ENCODE assay signal across 27 cellular contexts in the genomic region with DNA sequence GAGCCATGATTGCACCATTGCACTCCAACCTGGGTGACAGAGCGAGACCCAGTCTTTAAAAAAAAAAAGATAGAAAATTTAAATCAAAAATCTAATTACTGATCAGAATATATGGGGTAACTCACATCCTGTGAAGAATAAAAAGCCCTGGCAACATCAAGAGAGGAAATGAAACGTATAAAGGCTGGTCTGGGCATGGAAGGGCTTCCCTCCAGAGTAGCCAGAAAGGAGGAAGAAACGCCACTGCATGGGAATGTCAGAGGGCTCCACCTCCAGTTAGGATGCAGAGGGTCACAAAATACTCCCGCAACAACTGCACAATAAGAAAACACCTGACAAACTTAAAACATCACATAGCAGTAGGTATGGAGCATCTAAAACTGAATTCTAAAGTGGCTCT. TPM values are rescaled to one million over a fixed set of nuclear protein-coding genes. Genes with fewer than 3 reads are reported as not detected.
DNase-seq lines count a peak whose midpoint lies in the region; ATAC-seq, FAIRE-seq and TF ChIP-seq lines count a peak whose summit lies in the region.
"Had no signal": no experiment of that assay in that cellular context is flagged by ENCODE, and none has a peak within 500 bp of the region (broad histone marks: within the 10 kb centered on the region; RNA-seq: fewer than 3 reads in every experiment).

No MANE protein-coding gene starts in this region.

- H3K9me3 Mint-ChIP-seq in activated T-helper 17 cell treated with anti-CD3 and anti-CD28 coated beads, Interleukin-2, amount 50 U/mL, for 72 hours, result peaks cover 17% of the 10 kb centered on the region

- no peak overlapping the region for H3K9ac ChIP-seq in IMR-90 (ENCODE audit: low read depth, low read length)
- H3K9ac ChIP-seq: BLaER1 treated with 17β-estradiol and CSF1 and Interleukin-3, amounts not matched to agents 10 nM and 100 nM had no signal

- H3K27ac ChIP-seq in IMR-90 (ENCODE audit: insufficient read depth, low read length) (no peak overlapping the region), RWPE2 (ENCODE audit: poor library complexity, severe bottlenecking) (peak overlapping the region; percentile 43), foreskin keratinocyte (no peak overlapping the region), ovary (no peak overlapping the region)
- H3K27ac ChIP-seq: A549; BLaER1 treated with 17β-estradiol and CSF1 and Interleukin-3, amounts not matched to agents 10 nM and 100 nM had no signal

- no peaks in the 10 kb centered on the region for H4K20me1 ChIP-seq in IMR-90 (ENCODE audit: insufficient read depth, low read length)
- H4K20me1 ChIP-seq: BLaER1 treated with 17β-estradiol and CSF1 and Interleukin-3, amounts not matched to agents 10 nM and 100 nM had no signal

- ATAC-seq in IMR-90 (ENCODE audit: low read depth) (no peak), RWPE2 (ENCODE audit: low read depth) (peak; percentile 54; the same call in 2 of the 3 replicates), foreskin keratinocyte (no peak)
- no peak for ATAC-seq in activated T-helper 17 cell treated with anti-CD3 and anti-CD28 coated beads, Interleukin-2, amount 50 U/mL, for 72 hours (replicated peaks)
- ATAC-seq: A549 had no signal

- H4K8ac ChIP-seq in IMR-90 (ENCODE audit: low read depth in 2 of 2, low read length in 2 of 2), result no peak overlapping the region

- TF ChIP-seq CTCF in IMR-90 (conservative IDR thresholded peaks at IDR 0.05; ENCODE audit: low read depth, low read length) (no peak), RWPE2 (IDR thresholded peaks at IDR 0.05; ENCODE audit: poor library complexity, severe bottlenecking) (no peak), bronchial epithelial cell (IDR thresholded peaks at IDR 0.05; ENCODE audit: insufficient read depth, low read length, severe bottlenecking) (no peak), foreskin keratinocyte (conservative IDR thresholded peaks at IDR 0.05) (no peak), ovary (IDR thresholded peaks at IDR 0.05) (no peak)

- H2BK15ac ChIP-seq in IMR-90 (ENCODE audit: low read depth, low read length), result no peak overlapping the region

- H4K91ac ChIP-seq in IMR-90 (ENCODE audit: insufficient read depth, low read depth, low read length), result no peak overlapping the region

- no peak for TF ChIP-seq POLR2A in IMR-90 (IDR thresholded peaks at IDR 0.05; ENCODE audit: low read depth, low read length)
- no peak for TF ChIP-seq POLR2A in ovary (IDR thresholded peaks at IDR 0.05)

- no peaks in the 10 kb centered on the region for H3K9me1 ChIP-seq in IMR-90 (ENCODE audit: insufficient read depth, low read length)

- peaks cover 22% of the 10 kb centered on the region for H3K27me3 Mint-ChIP-seq in activated T-helper 17 cell treated with anti-CD3 and anti-CD28 coated beads, Interleukin-2, amount 50 U/mL, for 72 hours

- H3K4me3 ChIP-seq in IMR-90 (ENCODE audit: insufficient read depth, low read depth, low read length) (no peak overlapping the region), RWPE2 (ENCODE audit: severe bottlenecking) (no peak overlapping the region), bronchial epithelial cell (ENCODE audit: low read depth, low read length) (no peak overlapping the region), ovary (no peak overlapping the region)
- H3K4me3 ChIP-seq: A549; BLaER1 treated with 17β-estradiol and CSF1 and Interleukin-3, amounts not matched to agents 10 nM and 100 nM had no signal

- H3K9me3 ChIP-seq in IMR-90 (ENCODE audit: control insufficient read depth, insufficient read depth, low read length) (0 out of 2 replicates have a peak, but pooled peaks cover 3% of the 10 kb centered on the region), RWPE2 (ENCODE audit: severe bottlenecking) (peaks cover 4% of the 10 kb centered on the region), ovary (no peaks in the 10 kb centered on the region)
- H3K9me3 ChIP-seq: BE2C had no signal

- no peak overlapping the region for H3K4me3 Mint-ChIP-seq in activated T-helper 17 cell treated with anti-CD3 and anti-CD28 coated beads, Interleukin-2, amount 50 U/mL, for 72 hours
- H3K4me3 Mint-ChIP-seq: CD14-positive monocyte; CD4-positive, alpha-beta T cell; CD8-positive, alpha-beta memory T cell had no signal

- DNase-seq in IMR-90 (no peak), RWPE2 (ENCODE audit: low spot score) (no peak), bronchial epithelial cell (ENCODE audit: low read depth) (peak; percentile 56), foreskin keratinocyte (peak; percentile 14 to 61), pons (ENCODE audit: low spot score) (no peak), ovary (no peak), hypothalamus (lab: John Stamatoyannopoulos, UW) (no peak)
- DNase-seq: 8988T; ACHN; AML-193; BE2C; CD4-positive, alpha-beta T cell; CD8-positive, alpha-beta memory T cell; DMS 273 treated with DMSO at 0.1 percent for 48 hours; DMS79; EL; GDM1; GOT3; HCEC 1CT had no signal

- H2AK9ac ChIP-seq in IMR-90 (replicated peaks; ENCODE audit: low read depth, low read length, poor library complexity), result no peak overlapping the region

- no peak overlapping the region for H3K23ac ChIP-seq in IMR-90 (ENCODE audit: low read depth, low read length)

- peak overlapping the region; percentile 23 for H2AFZ ChIP-seq in IMR-90 (replicated peaks; ENCODE audit: low read length, poor library complexity)

- in situ Hi-C loops in IMR-90 (cut with MboI; ENCODE audit: low sequenced_read_pairs), result no loop called here

- no peak overlapping the region for H3K14ac ChIP-seq in IMR-90 (replicated peaks; ENCODE audit: low read depth, low read length)

- no peaks in the 10 kb centered on the region for H3K4me1 ChIP-seq in IMR-90 (ENCODE audit: control insufficient read depth, insufficient read depth, low read length)
- H3K4me1 ChIP-seq in RWPE2 (ENCODE audit: insufficient read depth, poor library complexity, severe bottlenecking), result no peaks in the 10 kb centered on the region
- H3K4me1 ChIP-seq in foreskin keratinocyte, result peaks cover 12% of the 10 kb centered on the region
- H3K4me1 ChIP-seq in ovary (ENCODE audit: insufficient read depth), result no peaks in the 10 kb centered on the region
- H3K4me1 ChIP-seq: A549, BE2C had no signal

- H4K5ac ChIP-seq in IMR-90 (ENCODE audit: low read depth, low read length), result no peak overlapping the region

- dilution Hi-C loops in IMR-90 (cut with HindIII; ENCODE audit: low sequenced_read_pairs, unreplicated experiment), result no loop called here

- no peak overlapping the region for H2BK5ac ChIP-seq in IMR-90 (ENCODE audit: low read depth, low read length, poor library complexity, severe bottlenecking)

- H3K79me1 ChIP-seq in IMR-90 (ENCODE audit: low read depth in 1 of 2, low read length in 2 of 2), result no peaks in the 10 kb centered on the region

- no peaks in the 10 kb centered on the region for H3K27me3 ChIP-seq in IMR-90 (ENCODE audit: control insufficient read depth, insufficient read depth, low read length)
- no peaks in the 10 kb centered on the region for H3K27me3 ChIP-seq in RWPE2 (ENCODE audit: insufficient read depth, poor library complexity, severe bottlenecking)
- H3K27me3 ChIP-seq in bronchial epithelial cell (ENCODE audit: control insufficient read depth, insufficient read depth, low read length), result no peaks in the 10 kb centered on the region
- H3K27me3 ChIP-seq in foreskin keratinocyte, result no peaks in the 10 kb centered on the region
- H3K27me3 ChIP-seq in ovary, result no peaks in the 10 kb centered on the region
- H3K27me3 ChIP-seq: BE2C; BLaER1 treated with 17β-estradiol and CSF1 and Interleukin-3, amounts not matched to agents 10 nM and 100 nM had no signal

- no peak for TF ChIP-seq RAD21 in IMR-90 (IDR thresholded peaks at IDR 0.05; ENCODE audit: low read length)

- H3K18ac ChIP-seq in IMR-90 (ENCODE audit: low read depth, low read length), result no peak overlapping the region

- CTCF ChIA-PET in IMR-90 (lab: Yijun Ruan, JAX), result no interaction called here

- H3K4me1 Mint-ChIP-seq in activated T-helper 17 cell treated with anti-CD3 and anti-CD28 coated beads, Interleukin-2, amount 50 U/mL, for 72 hours, result no peaks in the 10 kb centered on the region
- H3K4me1 Mint-ChIP-seq: CD14-positive monocyte; CD8-positive, alpha-beta memory T cell had no signal

- 20% methylated on average over 1 of the region's 4 CpGs; no CpG with 5 or more reads in 1 of the 2 experiments for WGBS in IMR-90 (ENCODE audit: extremely low coverage in 2 of 2, insufficient read length in 1 of 2), 2 experiments
- 79 to 82% (median 80%) methylated on average over 4 of the region's 4 CpGs for WGBS in ovary, 3 donors

- no peak overlapping the region for H3K4me2 ChIP-seq in IMR-90 (ENCODE audit: low read depth, low read length)
- H3K4me2 ChIP-seq: A549; BLaER1 treated with 17β-estradiol and CSF1 and Interleukin-3, amounts not matched to agents 10 nM and 100 nM had no signal

- H2AK5ac ChIP-seq in IMR-90 (ENCODE audit: low read depth, low read length), result no peak overlapping the region

- H3K56ac ChIP-seq in IMR-90 (ENCODE audit: extremely low read depth, insufficient read depth, low read length), result no peak overlapping the region

- BruUV-seq in IMR-90 (replicated peaks; lab: Mats Ljungman, UMichigan), result no TSS peak

- H2BK120ac ChIP-seq in IMR-90 (ENCODE audit: low read depth, low read length), result no peak overlapping the region

- peak; percentile 32 for FAIRE-seq in bronchial epithelial cell (lab: Jason Lieb, UNC)
- FAIRE-seq: A549, D721Med, GM12891, GM18507, H54 had no signal

- no peak for TF ChIP-seq EP300 in ovary (IDR thresholded peaks at IDR 0.05)

- no peaks in the 10 kb centered on the region for H3K36me3 Mint-ChIP-seq in activated T-helper 17 cell treated with anti-CD3 and anti-CD28 coated beads, Interleukin-2, amount 50 U/mL, for 72 hours (ENCODE audit: low read depth)
- H3K36me3 Mint-ChIP-seq: CD14-positive monocyte had no signal

- no peak overlapping the region for H3K27ac Mint-ChIP-seq in activated T-helper 17 cell treated with anti-CD3 and anti-CD28 coated beads, Interleukin-2, amount 50 U/mL, for 72 hours
- H3K27ac Mint-ChIP-seq: CD4-positive, alpha-beta T cell; CD8-positive, alpha-beta memory T cell had no signal

- H3K4ac ChIP-seq in IMR-90 (ENCODE audit: low read depth, low read length), result no peak overlapping the region

- H2BK20ac ChIP-seq in IMR-90 (ENCODE audit: low read depth, low read length), result no peak overlapping the region

- H3K36me3 ChIP-seq in IMR-90 (ENCODE audit: control insufficient read depth, insufficient read depth, low read length) (no peaks in the 10 kb centered on the region), RWPE2 (ENCODE audit: low read depth) (no peaks in the 10 kb centered on the region), bronchial epithelial cell (ENCODE audit: control insufficient read depth, insufficient read depth, low read length) (no peaks in the 10 kb centered on the region), ovary (no peaks in the 10 kb centered on the region)
- H3K36me3 ChIP-seq: BE2C; BLaER1 treated with 17β-estradiol and CSF1 and Interleukin-3, amounts not matched to agents 10 nM and 100 nM had no signal

- POLR2A ChIA-PET in IMR-90 (lab: Charles Lee; ENCODE audit: unreplicated experiment), result no interaction called here

- intact Hi-C loops in IMR-90 (cut with micrococcal nuclease), result loop anchor here (10.0 kb wide), 1 partner anchor 173 kb away; no protein-coding TSS in a partner anchor
- intact Hi-C loops in ovary (cut with DNase I), result no loop called here

RNA-seq across cellular contexts. Expression of a gene that starts 4.9 kb away (rescaled TPM):
- not detected in 2 replicates for total RNA-seq in IMR-90 (2012; rRNA removed)
- not detected in 2 replicates for polyA plus RNA-seq in IMR-90 (2012; rRNA removed)
- polyA plus RNA-seq in IMR-90 (2012; cell fraction: cytosol; rRNA removed), result not detected in 2 replicates
- polyA plus RNA-seq in IMR-90 (2012; cell fraction: nucleus; rRNA removed; ENCODE audit: low replicate concordance), result 0.16 TPM in 1 of 2 replicates, not detected in the other
- not detected in 2 replicates for total RNA-seq in bronchial epithelial cell
- not detected in 2 replicates for total RNA-seq in foreskin keratinocyte
- polyA plus RNA-seq in foreskin keratinocyte, result not detected in 2 replicates
- total RNA-seq in activated T-helper 17 cell treated with anti-CD3 and anti-CD28 coated beads, Interleukin-2, amount 50 U/mL, for 72 hours, result under 1 TPM in 1 of 2 donors, not detected in 1; 0.66 TPM
- under 1 TPM in 1 of 7 donors, not detected in 6; 0.62 TPM for total RNA-seq in ovary
- polyA plus RNA-seq in ovary, result not detected
- total RNA-seq: CD4-positive, alpha-beta T cell; CD8-positive, alpha-beta memory T cell had no signal
- polyA plus RNA-seq: A549; CD14-positive monocyte; CD8-positive, alpha-beta memory T cell had no signal

RNA-seq across cellular contexts. Expression of a gene that starts 32.6 kb away (rescaled TPM):
- total RNA-seq in IMR-90 (2012; rRNA removed) (not detected in 2 replicates), bronchial epithelial cell (0.53 TPM in 1 of 2 replicates, not detected in the other), foreskin keratinocyte (not detected in 2 replicates), ovary (not detected)
- polyA plus RNA-seq in IMR-90 (2012; rRNA removed) (not detected in 2 replicates), foreskin keratinocyte (not detected in 2 replicates), ovary (not detected)
- not detected in 2 replicates for polyA plus RNA-seq in IMR-90 (2012; cell fraction: cytosol; rRNA removed)
- polyA plus RNA-seq in IMR-90 (2012; cell fraction: nucleus; rRNA removed; ENCODE audit: low replicate concordance), result not detected in 2 replicates
- total RNA-seq in activated T-helper 17 cell treated with anti-CD3 and anti-CD28 coated beads, Interleukin-2, amount 50 U/mL, for 72 hours, result not detected
- total RNA-seq: CD4-positive, alpha-beta T cell; CD8-positive, alpha-beta memory T cell had no signal
- polyA plus RNA-seq: A549; CD14-positive monocyte; CD8-positive, alpha-beta memory T cell had no signal

RNA-seq across cellular contexts. Expression of a gene that starts 33.7 kb away (rescaled TPM):
- 38.6 and 39.8 TPM in 2 replicates for total RNA-seq in IMR-90 (2012; rRNA removed)
- polyA plus RNA-seq in IMR-90 (2012; rRNA removed), result 30.9 and 32.1 TPM in 2 replicates
- polyA plus RNA-seq in IMR-90 (2012; cell fraction: cytosol; rRNA removed), result 27.6 and 33.0 TPM in 2 replicates
- 21.4 and 51.0 TPM in 2 replicates for polyA plus RNA-seq in IMR-90 (2012; cell fraction: nucleus; rRNA removed; ENCODE audit: low replicate concordance)
- total RNA-seq in bronchial epithelial cell, result 27.1 and 70.8 TPM in 2 replicates
- 43.4 and 52.5 TPM in 2 replicates for total RNA-seq in foreskin keratinocyte
- polyA plus RNA-seq in foreskin keratinocyte, result 53.7 and 63.6 TPM in 2 replicates
- total RNA-seq in activated T-helper 17 cell treated with anti-CD3 and anti-CD28 coated beads, Interleukin-2, amount 50 U/mL, for 72 hours, result 10 to 100 TPM; 21.5 to 53.0 TPM
- total RNA-seq in ovary, result 10 to 100 TPM in 6 of 7 donors, 1 to 10 TPM in 1; 9.1 to 32.7 (median 19.3) TPM
- 10 to 100 TPM in 1 of 2 donors, 1 to 10 TPM in 1; 4.9 to 16.2 TPM for polyA plus RNA-seq in ovary

RNA-seq across cellular contexts. Expression of a gene that starts 34.1 kb away (rescaled TPM):
- 14.4 and 16.3 TPM in 2 replicates for total RNA-seq in IMR-90 (2012; rRNA removed)
- 22.0 and 22.5 TPM in 2 replicates for polyA plus RNA-seq in IMR-90 (2012; rRNA removed)
- 14.1 and 15.6 TPM in 2 replicates for polyA plus RNA-seq in IMR-90 (2012; cell fraction: cytosol; rRNA removed)
- polyA plus RNA-seq in IMR-90 (2012; cell fraction: nucleus; rRNA removed; ENCODE audit: low replicate concordance), result 53.8 and 79.0 TPM in 2 replicates
- 3.6 and 5.0 TPM in 2 replicates for total RNA-seq in bronchial epithelial cell
- 5.2 and 7.1 TPM in 2 replicates for total RNA-seq in foreskin keratinocyte
- polyA plus RNA-seq in foreskin keratinocyte, result 4.7 and 6.1 TPM in 2 replicates
- 10 to 100 TPM; 10.4 to 13.4 TPM for total RNA-seq in activated T-helper 17 cell treated with anti-CD3 and anti-CD28 coated beads, Interleukin-2, amount 50 U/mL, for 72 hours
- total RNA-seq in ovary, result 10 to 100 TPM in 6 of 7 donors, 1 to 10 TPM in 1; 8.2 to 19.4 (median 11.6) TPM
- 10 to 100 TPM in 1 of 2 donors, 1 to 10 TPM in 1; 9.8 to 10.2 TPM for polyA plus RNA-seq in ovary

RNA-seq across cellular contexts. Expression of a gene that starts 46.6 kb away (rescaled TPM):
- total RNA-seq in IMR-90 (2012; rRNA removed) (not detected in 2 replicates), bronchial epithelial cell (not detected in 2 replicates), foreskin keratinocyte (not detected in 2 replicates), ovary (not detected)
- polyA plus RNA-seq in IMR-90 (2012; rRNA removed) (not detected in 2 replicates), foreskin keratinocyte (not detected in 2 replicates), ovary (not detected)
- polyA plus RNA-seq in IMR-90 (2012; cell fraction: cytosol; rRNA removed), result not detected in 2 replicates
- polyA plus RNA-seq in IMR-90 (2012; cell fraction: nucleus; rRNA removed; ENCODE audit: low replicate concordance), result not detected in 2 replicates
- total RNA-seq in activated T-helper 17 cell treated with anti-CD3 and anti-CD28 coated beads, Interleukin-2, amount 50 U/mL, for 72 hours, result not detected
- total RNA-seq: CD4-positive, alpha-beta T cell; CD8-positive, alpha-beta memory T cell had no signal
- polyA plus RNA-seq: A549; CD14-positive monocyte; CD8-positive, alpha-beta memory T cell had no signal

Comparison
In these comparisons a context has a peak if more than half of its experiments do, and no peak if none do; other contexts are left out.
1. DNase-seq: peak in bronchial epithelial cell (single experiment) and foreskin keratinocyte (2 of 2); none in IMR-90 (single experiment), RWPE2 (single experiment), pons (single experiment), ovary (0 of 5) and hypothalamus (0 of 51).